21 cellular contexts compared by ENCODE assay signal in genomic region chr3:154953538-154953937, GRCh38.
DNase-seq lines count a peak whose midpoint lies in the region; ATAC-seq, FAIRE-seq and TF ChIP-seq lines count a peak whose summit lies in the region.
"Had no signal": no experiment of that assay in that cellular context is flagged by ENCODE, and none has a peak within 500 bp of the region (broad histone marks: within the 10 kb centered on the region; RNA-seq: fewer than 3 reads in every experiment).

No MANE protein-coding gene starts in this region.

- H3K4me2 ChIP-seq in OCI-LY1 (ENCODE audit: low read length): peak overlapping the region; percentile 33
- no peak overlapping the region for H3K4me2 ChIP-seq in osteoblast (ENCODE audit: insufficient read depth, low read length)

- H3K4me1 ChIP-seq in OCI-LY1 (ENCODE audit: insufficient read depth, low read length, severe bottlenecking) (peaks cover 34% of the 10 kb centered on the region), osteoblast (ENCODE audit: insufficient read depth, low read length) (no peaks in the 10 kb centered on the region)
- H3K4me1 ChIP-seq: Peyer's patch, SJSA1 had no signal

- H3K4me3 ChIP-seq in OCI-LY1 (ENCODE audit: low read depth, low read length, poor library complexity, severe bottlenecking) (no peak overlapping the region), osteoblast (ENCODE audit: insufficient read depth, low read length) (no peak overlapping the region)
- H3K4me3 ChIP-seq: Peyer's patch, SJSA1 had no signal

- no peaks in the 10 kb centered on the region for H3K36me3 ChIP-seq in OCI-LY1 (ENCODE audit: insufficient read depth, low read length)
- H3K36me3 ChIP-seq in osteoblast (ENCODE audit: insufficient read depth, low read length): no peaks in the 10 kb centered on the region
- H3K36me3 ChIP-seq: Peyer's patch, SJSA1 had no signal

- DNase-seq in SW480 (ENCODE audit: low spot score) (peak; percentile 15), osteoblast (ENCODE audit: insufficient read length, low spot score, missing footprints) (no peak), glomerular visceral epithelial cell (ENCODE audit: extremely low spot score) (no peak), AG20443 (ENCODE audit: low spot score) (no peak), NK-92 (lab: John Stamatoyannopoulos, UW; ENCODE audit: unreplicated experiment) (no peak)
- DNase-seq: Calu3; CD4-positive, alpha-beta T cell; HCEC 1CT; MV-4-11; NCI-H1694 treated with DMSO at 0.1 percent for 48 hours; NCI-H510A; NCI-H82; Peyer's patch; T-cell had no signal

- peak overlapping the region; percentile 10 for H3K9ac ChIP-seq in OCI-LY1 (ENCODE audit: low read length)

- ATAC-seq in HG03097 (IDR thresholded peaks at IDR 0.05; ENCODE audit: low FRiP score, unreplicated experiment): no peak
- ATAC-seq: T-cell had no signal

- H3K9me3 ChIP-seq in OCI-LY1 (ENCODE audit: low read length): peaks cover 19% of the 10 kb centered on the region
- H3K9me3 ChIP-seq in osteoblast (ENCODE audit: low read depth, low read length): no peaks in the 10 kb centered on the region
- H3K9me3 ChIP-seq: Peyer's patch, SJSA1 had no signal

- H3K27me3 ChIP-seq in OCI-LY1 (ENCODE audit: insufficient read depth, low read length): no peaks in the 10 kb centered on the region
- no peaks in the 10 kb centered on the region for H3K27me3 ChIP-seq in osteoblast (ENCODE audit: insufficient read depth, low read length)
- H3K27me3 ChIP-seq: Peyer's patch, SJSA1 had no signal

- H3K27ac ChIP-seq in OCI-LY1 (ENCODE audit: low read depth, low read length, poor library complexity, severe bottlenecking) (peak overlapping the region; percentile 76), osteoblast (ENCODE audit: low read depth, low read length) (no peak overlapping the region)
- H3K27ac ChIP-seq: Peyer's patch, SJSA1 had no signal

- no peak for TF ChIP-seq CTCF in OCI-LY1 (IDR thresholded peaks at IDR 0.05; ENCODE audit: low read length)
- TF ChIP-seq CTCF in osteoblast (IDR thresholded peaks at IDR 0.05; ENCODE audit: extremely low read depth, low read depth, low read length): no peak

- H3F3A ChIP-seq in OCI-LY1 (ENCODE audit: insufficient read depth, low read length): 0 out of 2 replicates have a peak, but pooled peaks cover 4% of the 10 kb centered on the region

- FAIRE-seq in G401.6 (lab: Jason Lieb, UNC): peak; percentile 75
- FAIRE-seq: A204.1, GM12892, GM18507 had no signal

- H3K79me2 ChIP-seq in OCI-LY1 (ENCODE audit: insufficient read depth, low read length) (no peaks in the 10 kb centered on the region), osteoblast (ENCODE audit: insufficient read depth, low read length) (no peaks in the 10 kb centered on the region)

- H4K20me1 ChIP-seq in OCI-LY1 (ENCODE audit: insufficient read depth, low read length) (no peaks in the 10 kb centered on the region), osteoblast (ENCODE audit: insufficient read depth, low read length) (no peaks in the 10 kb centered on the region)

- H2AFZ ChIP-seq in OCI-LY1 (ENCODE audit: low read length) (peak overlapping the region; percentile 38), osteoblast (ENCODE audit: low read length) (peak overlapping the region; percentile 32)

- H3K9me2 ChIP-seq in OCI-LY1 (ENCODE audit: low read depth, low read length): no peaks in the 10 kb centered on the region
